10 cellular contexts compared by ENCODE assay signal in the genomic region with DNA sequence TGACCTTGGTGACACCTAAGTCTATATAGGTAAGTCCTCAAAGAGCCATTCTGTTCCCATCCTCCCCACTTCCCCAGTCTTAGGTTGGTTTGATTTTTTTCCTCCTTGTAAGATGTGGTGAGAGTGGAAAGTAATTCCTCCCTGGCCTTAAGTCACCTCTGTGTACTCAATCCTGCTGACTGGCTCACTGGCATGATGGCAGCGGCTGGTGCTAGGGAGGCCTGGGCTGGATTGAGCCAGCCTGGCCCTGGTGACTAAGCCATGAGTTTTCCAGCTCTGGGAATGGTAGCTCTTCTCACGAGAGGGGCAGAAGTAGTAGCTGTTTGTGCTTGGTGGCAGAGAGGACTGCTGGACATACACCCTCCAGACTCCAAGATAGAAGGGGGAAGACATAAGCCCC. TPM values are rescaled to one million over a fixed set of nuclear protein-coding genes. Genes with fewer than 3 reads are reported as not detected.
DNase-seq lines count a peak whose midpoint lies in the region; ATAC-seq and TF ChIP-seq lines count a peak whose summit lies in the region.
"Had no signal": no experiment of that assay in that cellular context is flagged by ENCODE, and none has a peak within 500 bp of the region (broad histone marks: within the 10 kb centered on the region; RNA-seq: fewer than 3 reads in every experiment).

No MANE protein-coding gene starts in this region.

- H3K4me3 Mint-ChIP-seq in progenitor cell of endocrine pancreas (ENCODE audit: low read depth), result no peak overlapping the region

- in situ Hi-C loops in HAP-1 (cut with MboI; ENCODE audit: low sequenced_read_pairs), result no loop called here

- DNase-seq in D341Med (ENCODE audit: low spot score), result peak; percentile 66
- peak; percentile 83 for DNase-seq in RWPE2 (ENCODE audit: low spot score)
- DNase-seq in fibroblast of pulmonary artery (ENCODE audit: low read depth), result peak; percentile 70
- no peak for DNase-seq in progenitor cell of endocrine pancreas (ENCODE audit: low spot score, unreplicated experiment)
- DNase-seq in stimulated activated CD8-positive, alpha-beta memory T cell treated with anti-CD3 and anti-CD28 coated beads, Interleukin-4, amount 100 ng/mL, for 48 hours, result no peak
- DNase-seq in stimulated activated CD4-positive, alpha-beta T cell treated with anti-CD3 and anti-CD28 coated beads, Interleukin-2, amount 100 ng/mL, for 48 hours, result no peak
- DNase-seq in HAP-1 (ENCODE audit: low spot score in 2 of 2), result no peak
- DNase-seq: activated naive CD4-positive, alpha-beta T cell; NCI-H2081 had no signal

- H3K36me3 ChIP-seq in RWPE2 (ENCODE audit: low read depth) (peaks cover 33% of the 10 kb centered on the region), HAP-1 (replicated peaks) (peaks cover 6% of the 10 kb centered on the region)

- H3K4me3 ChIP-seq in RWPE2 (ENCODE audit: severe bottlenecking) (peak overlapping the region; percentile 69), fibroblast of pulmonary artery (replicated peaks; ENCODE audit: low read depth, low read length) (peak overlapping the region; percentile 80), HAP-1 (no peak overlapping the region)

- peak overlapping the region; percentile 62 for H3K27ac Mint-ChIP-seq in progenitor cell of endocrine pancreas

- H3K4me1 Mint-ChIP-seq in progenitor cell of endocrine pancreas (ENCODE audit: low read depth), result peaks cover 8% of the 10 kb centered on the region

- no peaks in the 10 kb centered on the region for H3K27me3 ChIP-seq in RWPE2 (ENCODE audit: insufficient read depth, poor library complexity, severe bottlenecking)
- H3K27me3 ChIP-seq in HAP-1 (ENCODE audit: low read depth), result no peaks in the 10 kb centered on the region; the same call in 1 of the 2 replicates

- peaks cover 9% of the 10 kb centered on the region for H3K4me1 ChIP-seq in RWPE2 (ENCODE audit: insufficient read depth, poor library complexity, severe bottlenecking)
- peaks cover 12% of the 10 kb centered on the region for H3K4me1 ChIP-seq in HAP-1

- H3K27me3 Mint-ChIP-seq in progenitor cell of endocrine pancreas, result no peaks in the 10 kb centered on the region

- H3K27ac ChIP-seq in RWPE2 (ENCODE audit: poor library complexity, severe bottlenecking), result peak overlapping the region; percentile 73

- peak; percentile 87 for ATAC-seq in RWPE2 (ENCODE audit: low read depth)
- ATAC-seq in HG02970 (IDR thresholded peaks at IDR 0.05; ENCODE audit: low FRiP score, unreplicated experiment), result no peak

- H3K9me3 Mint-ChIP-seq in progenitor cell of endocrine pancreas (ENCODE audit: low read depth), result no peaks in the 10 kb centered on the region

- H3K9me3 ChIP-seq in RWPE2 (ENCODE audit: severe bottlenecking) (no peaks in the 10 kb centered on the region), HAP-1 (no peaks in the 10 kb centered on the region; the same call in 1 of the 2 replicates)

- H3K36me3 Mint-ChIP-seq in progenitor cell of endocrine pancreas (ENCODE audit: insufficient read depth), result no peaks in the 10 kb centered on the region

- TF ChIP-seq CTCF in RWPE2 (IDR thresholded peaks at IDR 0.05; ENCODE audit: poor library complexity, severe bottlenecking) (no peak), fibroblast of pulmonary artery (IDR thresholded peaks at IDR 0.05; ENCODE audit: low read length, missing control alignments) (no peak), progenitor cell of endocrine pancreas (IDR thresholded peaks at IDR 0.05; ENCODE audit: unreplicated experiment) (no peak)

RNA-seq across cellular contexts. Expression of a gene that starts 2.5 kb away (rescaled TPM):
- 4.9 and 5.9 TPM in 2 replicates for total RNA-seq in progenitor cell of endocrine pancreas

Comparison
In these comparisons a context has a peak if more than half of its experiments do, and no peak if none do; other contexts are left out.
1. DNase-seq: peak in D341Med (single experiment), RWPE2 (single experiment) and fibroblast of pulmonary artery (single experiment); none in progenitor cell of endocrine pancreas (single experiment), stimulated activated CD8-positive, alpha-beta memory T cell treated with anti-CD3 and anti-CD28 coated beads, Interleukin-4, amount 100 ng/mL, for 48 hours (single experiment), stimulated activated CD4-positive, alpha-beta T cell treated with anti-CD3 and anti-CD28 coated beads, Interleukin-2, amount 100 ng/mL, for 48 hours (0 of 2) and HAP-1 (0 of 2).